ENCODE assay signal across 1 cellular context in genomic region chr6:157728183-157728881, GRCh38.
TF ChIP-seq lines count a peak whose summit lies in the region.

No MANE protein-coding gene starts in this region.

TF ChIP-seq in HepG2, 621 proteins besides CTCF, POLR2A, EP300 and RAD21 (continued from another document):
- TF ChIP-seq PBX3 (CRISPR knock-in tag; IDR thresholded peaks at IDR 0.05; ENCODE audit: borderline replicate concordance), result no peak
- no peak for TF ChIP-seq ZNF530 (CRISPR knock-in tag; IDR thresholded peaks at IDR 0.05; ENCODE audit: low read depth)
- TF ChIP-seq TIGD3 (CRISPR knock-in tag; IDR thresholded peaks at IDR 0.05; ENCODE audit: borderline replicate concordance), result no peak
- peak; percentile 85 for TF ChIP-seq RCOR2 (CRISPR knock-in tag; IDR thresholded peaks at IDR 0.05)
- peak; percentile 41; the same call in 1 of the 2 replicates for TF ChIP-seq ZNF790 (CRISPR knock-in tag; IDR thresholded peaks at IDR 0.05; ENCODE audit: borderline replicate concordance)
- peak; percentile 56; the same call in 1 of the 2 replicates for TF ChIP-seq KDM6A (CRISPR knock-in tag; IDR thresholded peaks at IDR 0.05; ENCODE audit: low read depth)
- TF ChIP-seq KLF9 (CRISPR knock-in tag; IDR thresholded peaks at IDR 0.05; ENCODE audit: low read depth), result 0 out of 2 replicates have a peak, but pooled peaks have one; percentile 50
- TF ChIP-seq BORCS8-MEF2B (CRISPR knock-in tag; IDR thresholded peaks at IDR 0.05), result peak; percentile 56
- peak; percentile 64 for TF ChIP-seq ISL2 (CRISPR knock-in tag; IDR thresholded peaks at IDR 0.05)
